ENCODE assay signal across 1 cellular context in the genomic region with DNA sequence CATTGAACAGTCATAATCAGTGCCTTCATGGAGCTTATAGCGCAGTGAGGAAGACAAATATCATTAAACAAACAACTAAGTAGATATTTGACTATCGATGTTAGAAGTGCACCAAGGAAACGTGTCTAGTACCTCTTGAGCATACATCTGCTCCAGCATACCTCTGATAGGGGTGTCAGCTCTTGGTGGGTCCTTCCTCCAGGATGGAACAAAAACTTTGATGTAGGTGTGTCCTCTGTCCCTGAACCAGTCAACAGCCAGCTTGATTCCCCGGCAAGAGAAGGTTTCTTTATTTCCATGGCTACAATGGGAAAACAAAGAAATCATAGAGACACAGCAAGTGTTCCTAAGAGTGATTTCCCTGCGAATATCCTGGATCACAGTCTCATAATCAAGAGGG.
TF ChIP-seq lines count a peak whose summit lies in the region.

No MANE protein-coding gene starts in this region.

TF ChIP-seq in HepG2, 621 proteins besides CTCF, POLR2A, EP300 and RAD21:
- no peak for TF ChIP-seq HNF4A (CRISPR knock-in tag; IDR thresholded peaks at IDR 0.05)
- no peak for TF ChIP-seq IRF2 (CRISPR knock-in tag; IDR thresholded peaks at IDR 0.05)
- no peak for TF ChIP-seq XBP1 (CRISPR knock-in tag; IDR thresholded peaks at IDR 0.05)
- TF ChIP-seq ZNF562 (CRISPR knock-in tag; IDR thresholded peaks at IDR 0.05; ENCODE audit: borderline replicate concordance): 0 out of 2 replicates have a peak, but pooled peaks have one; percentile 34
- TF ChIP-seq ZNF121 (CRISPR knock-in tag; IDR thresholded peaks at IDR 0.05): no peak
